Comparison of ENCODE assay signal across 1 cellular context in genomic region chr2:232529806-232530547, GRCh38.
TF ChIP-seq lines count a peak whose summit lies in the region.

No MANE protein-coding gene starts in this region.

TF ChIP-seq in HepG2, 621 proteins besides CTCF, POLR2A, EP300 and RAD21:
- TF ChIP-seq HNRNPL (IDR thresholded peaks at IDR 0.05; ENCODE audit: low read depth, low read length) (no peak), RARA (CRISPR knock-in tag; IDR thresholded peaks at IDR 0.05) (no peak), MLX (CRISPR knock-in tag; IDR thresholded peaks at IDR 0.05) (no peak)
